Comparison of ENCODE assay signal across 17 cellular contexts in genomic region chr15:77044228-77045042, GRCh38. TPM values are rescaled to one million over a fixed set of nuclear protein-coding genes. Genes with fewer than 3 reads are reported as not detected.
DNase-seq lines count a peak whose midpoint lies in the region; ATAC-seq, FAIRE-seq and TF ChIP-seq lines count a peak whose summit lies in the region.
"Had no signal": no experiment of that assay in that cellular context is flagged by ENCODE, and none has a peak within 500 bp of the region (broad histone marks: within the 10 kb centered on the region; RNA-seq: fewer than 3 reads in every experiment).

No MANE protein-coding gene starts in this region.

- dilution Hi-C loops in mammary epithelial cell (cut with HindIII; ENCODE audit: low sequenced_read_pairs), result loop anchor here (5.0 kb wide), 1 partner anchor 58 kb away; no protein-coding TSS in a partner anchor

- no peak for FAIRE-seq in HTR-8/SVneo (lab: Jason Lieb, UNC)
- FAIRE-seq: endometrium, islet of Langerhans had no signal

- H3K9me3 Mint-ChIP-seq in IgD-negative memory B cell, result no peaks in the 10 kb centered on the region

- H3K4me1 Mint-ChIP-seq in IgD-negative memory B cell, result peaks cover 15 to 37% (median 28%) of the 10 kb centered on the region in 3 donors

- H3K36me3 ChIP-seq in heart left ventricle, result peaks cover 0 to 70% (median 43%) of the 10 kb centered on the region in 9 donors
- H3K36me3 ChIP-seq in mammary epithelial cell (ENCODE audit: insufficient read depth, low read length), result no peaks in the 10 kb centered on the region

- H3K27me3 ChIP-seq in heart left ventricle (no peaks in the 10 kb centered on the region), mammary epithelial cell (ENCODE audit: insufficient read depth, low read length) (no peaks in the 10 kb centered on the region)
- H3K27me3 ChIP-seq: MG63 had no signal

- H3K4me2 ChIP-seq in mammary epithelial cell (ENCODE audit: insufficient read depth, low read depth, low read length), result no peak overlapping the region

- peak overlapping the region; percentile 62 to 82 (median 78) for H3K27ac Mint-ChIP-seq in IgD-negative memory B cell

- H3K9me3 ChIP-seq in heart left ventricle (peaks cover 0 to 11% (median 0%) of the 10 kb centered on the region in 12 donors), mammary epithelial cell (replicated peaks; ENCODE audit: insufficient read depth, low read length) (no peaks in the 10 kb centered on the region)
- H3K9me3 ChIP-seq: MG63 had no signal

- H3K27me3 Mint-ChIP-seq in IgD-negative memory B cell, result no peaks in the 10 kb centered on the region
- H3K27me3 Mint-ChIP-seq: T-cell had no signal

- TF ChIP-seq POLR2A in heart left ventricle (IDR thresholded peaks at IDR 0.05), result no peak

- no peak overlapping the region for H2AFZ ChIP-seq in mammary epithelial cell (ENCODE audit: low read depth, low read length)
- H2AFZ ChIP-seq: GM23248 had no signal

- no TSS peak for BruUV-seq in mammary epithelial cell (replicated peaks; lab: Mats Ljungman, UMichigan)

- H3K36me3 Mint-ChIP-seq in IgD-negative memory B cell, result peaks cover 3% of the 10 kb centered on the region

- CTCF ChIA-PET in mammary epithelial cell (lab: Charles Lee; ENCODE audit: low non-redundant PET), result no interaction called here

- peak overlapping the region in 7 of 12 donors; percentile 9 to 47 (median 25) for H3K27ac ChIP-seq in heart left ventricle
- no peak overlapping the region for H3K27ac ChIP-seq in mammary epithelial cell (ENCODE audit: insufficient read depth, low read depth, low read length)
- H3K27ac ChIP-seq: GM23248 had no signal

- WGBS in heart left ventricle, 4 donors, result 63 to 74% (median 69%) methylated on average over 7 of the region's 7 CpGs
- WGBS in mammary epithelial cell (ENCODE audit: low coverage, missing lambda C conversion rate), result 54% methylated on average over 7 of the region's 7 CpGs

- ATAC-seq in heart left ventricle (peak; percentile 63 to 95 (median 80)), omental fat pad (ENCODE audit: low FRiP score) (peak; percentile 31), GM18870 (IDR thresholded peaks at IDR 0.05; ENCODE audit: unreplicated experiment) (no peak)
- ATAC-seq: T-cell had no signal

- no peak for TF ChIP-seq CTCF in AG10803 (conservative IDR thresholded peaks at IDR 0.05; ENCODE audit: low read length)
- no peak for TF ChIP-seq CTCF in heart left ventricle (IDR thresholded peaks at IDR 0.05)
- no peak for TF ChIP-seq CTCF in omental fat pad (IDR thresholded peaks at IDR 0.05)
- TF ChIP-seq CTCF in mammary epithelial cell (conservative IDR thresholded peaks at IDR 0.05 in 1 of 2, IDR thresholded peaks at IDR 0.05 in 1 of 2; ENCODE audit: extremely low read depth in 1 of 2, insufficient read depth in 1 of 2, low read depth in 1 of 2, low read length in 2 of 2), result no peak

- no peaks in the 10 kb centered on the region for H4K20me1 ChIP-seq in mammary epithelial cell (ENCODE audit: insufficient read depth, low read length)

- H3K4me1 ChIP-seq in heart left ventricle (peaks cover 0 to 26% (median 11%) of the 10 kb centered on the region in 12 donors), mammary epithelial cell (ENCODE audit: insufficient read depth, low read length) (no peaks in the 10 kb centered on the region)

- in situ Hi-C loops in mammary epithelial cell (cut with MboI; ENCODE audit: low sequenced_read_pairs in 2 of 2), result no loop called here

- intact Hi-C loops in heart left ventricle (cut with DNase I) (no loop called here), mammary epithelial cell (cut with micrococcal nuclease) (no loop called here)

- no peak overlapping the region for H3K4me3 ChIP-seq in AG10803 (ENCODE audit: low read length)
- no peak overlapping the region for H3K4me3 ChIP-seq in heart left ventricle
- no peak overlapping the region for H3K4me3 ChIP-seq in mammary epithelial cell (replicated peaks in 1 of 3; ENCODE audit: insufficient read depth in 1 of 3, low read depth in 2 of 3, low read length in 3 of 3)
- H3K4me3 ChIP-seq: GM23248, MG63 had no signal

- peak overlapping the region in 2 of 4 donors; percentile 3 to 63 for H3K4me3 Mint-ChIP-seq in IgD-negative memory B cell
- H3K4me3 Mint-ChIP-seq: T-cell had no signal

- DNase-seq in AG10803 (ENCODE audit: low read depth), result peak; percentile 44
- peak in 2 of 5 donors; percentile 23 to 28 for DNase-seq in heart left ventricle
- no peak for DNase-seq in omental fat pad (ENCODE audit: low spot score)
- DNase-seq in HTR-8/SVneo (ENCODE audit: insufficient read length, low spot score), result no peak
- DNase-seq in stimulated activated CD4-positive, alpha-beta T cell treated with anti-CD3 and anti-CD28 coated beads, Interleukin-4, amount 100 ng/mL, for 4 hours, result no peak
- DNase-seq in mammary epithelial cell, result no peak
- DNase-seq: GM23248; MG63; NCI-H2081 treated with DMSO at 0.1 percent for 48 hours; NCI-H774; stimulated activated CD4-positive, alpha-beta T cell treated with anti-CD3 and anti-CD28 coated beads, Interleukin-2, amount 100 ng/mL, for 24 hours; stimulated activated CD8-positive, alpha-beta memory T cell treated with anti-CD3 and anti-CD28 coated beads, Interleukin-4, amount 100 ng/mL, for 48 hours; T-cell had no signal

- no peak overlapping the region for H3K9ac ChIP-seq in mammary epithelial cell (ENCODE audit: insufficient read depth, low read length)
- H3K9ac ChIP-seq: GM23248 had no signal

- H3K79me2 ChIP-seq in mammary epithelial cell (ENCODE audit: insufficient read depth, low read length), result no peaks in the 10 kb centered on the region

RNA-seq across cellular contexts. Expression of gene TSPAN3, which starts 26.5 kb away (rescaled TPM):
- polyA plus RNA-seq in IgD-negative memory B cell, result 471 TPM
- 100 to 1,000 TPM in 8 of 9 donors, 10 to 100 TPM in 1; 90.4 to 218 (median 133) TPM for total RNA-seq in heart left ventricle
- polyA plus RNA-seq in heart left ventricle, result 100 to 1,000 TPM in 1 of 2 donors, 10 to 100 TPM in 1; 58.1 to 247 TPM
- total RNA-seq in omental fat pad, result 1,000 to 10,000 TPM in 2 of 4 donors, 100 to 1,000 TPM in 2; 218 to 1,125 (median 697) TPM
- 100 to 1,000 TPM in 1 of 2 donors, 10 to 100 TPM in 1; 80.0 to 100 TPM for total RNA-seq in mammary epithelial cell
- 148 TPM for polyA plus RNA-seq in mammary epithelial cell
- polyA minus RNA-seq in mammary epithelial cell, result 227 TPM

RNA-seq across cellular contexts. Expression of gene PSTPIP1, which starts 49.5 kb away (rescaled TPM):
- 37.3 TPM for polyA plus RNA-seq in IgD-negative memory B cell
- 10 to 100 TPM in 2 of 9 donors, 1 to 10 TPM in 7; 1.3 to 17.2 (median 2.9) TPM for total RNA-seq in heart left ventricle
- 1 to 10 TPM; 2.9 to 3.2 TPM for polyA plus RNA-seq in heart left ventricle
- total RNA-seq in omental fat pad, result 10 to 100 TPM in 3 of 4 donors, 1 to 10 TPM in 1; 6.3 to 38.5 (median 15.1) TPM
- total RNA-seq in mammary epithelial cell, result 1 to 10 TPM in 1 of 2 donors, under 1 TPM in 1; 0.67 to 3.5 TPM
- polyA plus RNA-seq in mammary epithelial cell, result 2.1 TPM
- polyA minus RNA-seq in mammary epithelial cell, result 3.3 TPM
- total RNA-seq: GM23248 had no signal
